Comparison of ENCODE assay signal across 18 cellular contexts in the genomic region with DNA sequence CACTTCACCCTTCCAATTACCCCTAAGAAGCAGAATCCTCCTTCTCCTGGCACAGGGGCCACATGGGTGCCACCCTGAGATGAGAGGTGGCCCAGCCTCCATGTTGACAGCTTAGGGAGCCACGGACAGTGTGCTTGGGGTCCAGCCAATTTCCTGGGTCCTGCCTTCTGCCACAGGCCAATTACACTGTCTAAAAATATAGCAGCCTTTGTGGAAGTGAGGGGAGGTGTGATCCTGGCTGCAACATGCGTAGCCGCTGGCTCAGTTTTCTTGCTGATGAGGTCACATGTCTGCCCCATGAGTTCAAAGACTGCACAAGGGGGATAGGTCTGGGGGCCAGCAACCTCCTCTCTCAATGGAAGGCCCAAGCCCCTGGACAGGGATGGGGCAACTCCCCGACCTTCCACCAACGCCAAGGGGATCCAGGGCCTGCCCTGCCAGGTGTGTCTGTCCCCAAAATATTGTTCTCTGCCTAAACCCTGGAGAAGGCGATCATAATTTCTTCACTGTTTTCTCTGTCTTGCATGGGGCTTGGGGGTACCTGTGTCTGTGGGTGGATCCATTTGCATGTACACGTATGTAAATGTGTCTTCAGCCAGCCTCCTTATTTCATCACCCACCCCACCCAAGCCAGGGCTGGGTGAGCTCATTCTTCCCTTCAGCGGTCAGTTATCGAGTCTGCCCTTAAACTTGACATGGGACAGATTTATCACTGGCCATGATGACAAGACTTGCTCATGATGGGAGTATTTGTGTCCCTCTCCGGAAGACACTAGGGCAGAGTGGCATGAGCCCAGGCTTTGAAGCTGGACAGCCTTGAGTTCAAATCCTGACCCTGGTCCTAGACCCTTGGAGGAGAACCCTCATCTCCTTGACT. TPM values are rescaled to one million over a fixed set of nuclear protein-coding genes. Genes with fewer than 3 reads are reported as not detected.
"Had no signal": no experiment of that assay in that cellular context is flagged by ENCODE, and none has a peak within 500 bp of the region (broad histone marks: within the 10 kb centered on the region; RNA-seq: fewer than 3 reads in every experiment).

No MANE protein-coding gene starts in this region.

- H3K9me3 Mint-ChIP-seq: naive thymus-derived CD8-positive, alpha-beta T cell; T-cell had no signal

- H3K9me3 ChIP-seq: gastrocnemius medialis, neutrophil, spleen, thyroid gland had no signal

- H3K4me3 Mint-ChIP-seq: naive thymus-derived CD8-positive, alpha-beta T cell; T-cell had no signal

- H3K36me3 ChIP-seq: gastrocnemius medialis, neutrophil, spleen, thyroid gland had no signal

- DNase-seq: activated CD4-positive, alpha-beta T cell treated with anti-CD3 and anti-CD28 coated beads, Interleukin-2, amount 50 U/mL, for 1 hour; activated CD4-positive, CD25-positive, alpha-beta regulatory T cell; activated naive CD4-positive, alpha-beta T cell treated with Interleukin-2 at 50 U/mL for 16 hours; aorta; effector CD4-positive, alpha-beta T cell; gastrocnemius medialis; mesendoderm; naive thymus-derived CD8-positive, alpha-beta T cell; T-cell; thyroid gland had no signal

- H2AFZ ChIP-seq: parathyroid adenoma had no signal

- ATAC-seq: gastrocnemius medialis; naive thymus-derived CD8-positive, alpha-beta T cell; SK-N-SH treated with all-trans-retinoic acid at 6 μM for 48 hours; T-cell had no signal

- H3K4me1 Mint-ChIP-seq: naive thymus-derived CD8-positive, alpha-beta T cell; T-cell had no signal

- H3K4me1 ChIP-seq: parathyroid adenoma, spleen, thyroid gland had no signal

- H3K36me3 Mint-ChIP-seq: naive thymus-derived CD8-positive, alpha-beta T cell; T-cell had no signal

- H3K27ac Mint-ChIP-seq: T-cell had no signal

- H3K27me3 ChIP-seq: gastrocnemius medialis, neutrophil, thyroid gland had no signal

- H3K4me3 ChIP-seq: gastrocnemius medialis, spleen, thyroid gland had no signal

- H3K27ac ChIP-seq: gastrocnemius medialis, neutrophil, parathyroid adenoma, spleen, thyroid gland had no signal

- H3K79me2 ChIP-seq: parathyroid adenoma had no signal

RNA-seq across cellular contexts. Expression of a gene that starts 59.4 kb away (rescaled TPM):
- total RNA-seq: activated CD8-positive, alpha-beta memory T cell treated with anti-CD3 and anti-CD28 coated beads for 36 hours; aorta; gastrocnemius medialis; lower leg skin; naive thymus-derived CD8-positive, alpha-beta T cell; spleen; T-cell; thyroid gland had no signal
- polyA plus RNA-seq: aorta; esophagus; naive thymus-derived CD8-positive, alpha-beta T cell; spleen; urinary bladder had no signal
